Comparison of ENCODE assay signal across 1 cellular context in the genomic region with DNA sequence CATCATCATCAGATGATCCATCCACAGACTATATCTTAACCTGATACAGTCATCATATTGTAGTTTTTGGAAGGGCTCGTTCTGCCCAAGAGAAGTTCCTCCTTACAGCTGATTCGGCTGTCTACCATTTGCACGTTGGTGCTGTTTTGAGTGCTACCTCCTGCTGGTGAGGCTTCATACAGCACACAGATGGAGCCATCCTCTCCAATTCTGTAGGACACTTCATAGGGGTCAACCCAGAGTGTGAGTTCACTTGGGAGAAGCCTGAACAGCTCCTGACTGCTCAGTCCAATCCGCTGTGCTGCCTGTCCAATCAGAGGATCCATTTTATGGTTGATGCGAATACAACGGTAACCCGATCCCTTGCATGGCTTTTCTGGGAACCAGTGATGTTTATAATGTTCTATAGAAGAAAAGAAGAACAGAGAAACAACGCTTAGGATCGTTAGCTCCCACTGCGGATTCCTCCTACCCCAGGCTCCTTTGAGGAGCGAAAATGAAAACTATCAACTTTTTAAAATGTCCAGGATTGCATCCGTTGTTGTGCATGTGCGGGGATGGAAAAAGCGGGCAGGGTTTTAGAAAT.
TF ChIP-seq lines count a peak whose summit lies in the region.

No MANE protein-coding gene starts in this region.

TF ChIP-seq in K562, 482 proteins besides CTCF, POLR2A, EP300 and RAD21 (continued from another document and continues in another):
- TF ChIP-seq ZBTB40 (IDR thresholded peaks at IDR 0.05) (no peak), ZBTB40 (CRISPR knock-in tag; IDR thresholded peaks at IDR 0.05) (no peak), HMGN3 (IDR thresholded peaks at IDR 0.05; ENCODE audit: borderline replicate concordance, extremely low read depth, insufficient read length, low read depth, low read length) (no peak), CBX5 (IDR thresholded peaks at IDR 0.05; ENCODE audit: borderline replicate concordance, low read depth) (0 out of 2 replicates have a peak, but pooled peaks have one; percentile 23), ZNF384 (IDR thresholded peaks at IDR 0.05; ENCODE audit: low read depth, low read length) (peak; percentile 61; the same call in 1 of the 2 replicates), ILF3 (IDR thresholded peaks at IDR 0.05; ENCODE audit: borderline replicate concordance) (no peak), CREBBP (IDR thresholded peaks at IDR 0.05; ENCODE audit: low read depth, low read length) (no peak), ZNF77 (CRISPR knock-in tag; IDR thresholded peaks at IDR 0.05) (no peak), SRSF3 (IDR thresholded peaks at IDR 0.05; ENCODE audit: insufficient read depth, low read length) (no peak), TEAD2 (tag; IDR thresholded peaks at IDR 0.05) (no peak), CREB3L1 (IDR thresholded peaks at IDR 0.05; ENCODE audit: borderline replicate concordance, low read depth) (peak; percentile 5; the same call in 1 of the 2 replicates), HDAC1 (IDR thresholded peaks at IDR 0.05) (peak in 1 of 2 experiments; percentile 82; a peak in 2 of 4 replicates), NR2C2 (CRISPR knock-in tag; IDR thresholded peaks at IDR 0.05) (no peak), NR2C2 (tag; IDR thresholded peaks at IDR 0.05) (peak; percentile 58), NUFIP1 (IDR thresholded peaks at IDR 0.05; ENCODE audit: partially characterized antibody) (no peak), RFX5 (IDR thresholded peaks at IDR 0.05; ENCODE audit: low read depth, low read length) (no peak), SOX6 (IDR thresholded peaks at IDR 0.05) (0 out of 2 replicates have a peak, but pooled peaks have one; percentile 26), ZNF764 (CRISPR knock-in tag; IDR thresholded peaks at IDR 0.05; ENCODE audit: low read depth) (0 out of 2 replicates have a peak, but pooled peaks have one; percentile 14), TFAP4 (CRISPR knock-in tag; IDR thresholded peaks at IDR 0.05; ENCODE audit: borderline replicate concordance) (peak; percentile 97), MNT (conservative IDR thresholded peaks at IDR 0.05) (peak; percentile 32 to 86; a peak in 3 of 4 replicates), SIN3A (IDR thresholded peaks at IDR 0.05; ENCODE audit: borderline replicate concordance in 2 of 2, control insufficient read depth in 1 of 2, low read depth in 2 of 2, low read length in 2 of 2) (peak in 1 of 2 experiments; percentile 79; a peak in 2 of 4 replicates), ZBTB43 (CRISPR knock-in tag; IDR thresholded peaks at IDR 0.05) (0 out of 2 replicates have a peak, but pooled peaks have one; percentile 68), E2F1 (CRISPR knock-in tag; IDR thresholded peaks at IDR 0.05) (0 out of 2 replicates have a peak, but pooled peaks have one; percentile 26), CTBP1 (IDR thresholded peaks at IDR 0.05; ENCODE audit: borderline replicate concordance) (peak; percentile 74), LCOR (CRISPR knock-in tag; IDR thresholded peaks at IDR 0.05) (peak; percentile 65; the same call in 1 of the 2 replicates), SUPT5H (IDR thresholded peaks at IDR 0.05) (no peak), MXI1 (IDR thresholded peaks at IDR 0.05; ENCODE audit: low read depth, low read length) (peak; percentile 65; the same call in 1 of the 2 replicates)
- TF ChIP-seq, protein P1, sequence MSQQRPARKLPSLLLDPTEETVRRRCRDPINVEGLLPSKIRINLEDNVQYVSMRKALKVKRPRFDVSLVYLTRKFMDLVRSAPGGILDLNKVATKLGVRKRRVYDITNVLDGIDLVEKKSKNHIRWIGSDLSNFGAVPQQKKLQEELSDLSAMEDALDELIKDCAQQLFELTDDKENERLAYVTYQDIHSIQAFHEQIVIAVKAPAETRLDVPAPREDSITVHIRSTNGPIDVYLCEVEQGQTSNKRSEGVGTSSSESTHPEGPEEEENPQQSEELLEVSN (IDR thresholded peaks at IDR 0.05; ENCODE audit: borderline replicate concordance in 1 of 2, extremely low read depth in 1 of 2, insufficient read depth in 1 of 2, insufficient read length in 1 of 2, low read depth in 1 of 2, low read length in 1 of 2, poor library complexity in 1 of 2, severe bottlenecking in 1 of 2) = no peak
- TF ChIP-seq, protein P2, sequence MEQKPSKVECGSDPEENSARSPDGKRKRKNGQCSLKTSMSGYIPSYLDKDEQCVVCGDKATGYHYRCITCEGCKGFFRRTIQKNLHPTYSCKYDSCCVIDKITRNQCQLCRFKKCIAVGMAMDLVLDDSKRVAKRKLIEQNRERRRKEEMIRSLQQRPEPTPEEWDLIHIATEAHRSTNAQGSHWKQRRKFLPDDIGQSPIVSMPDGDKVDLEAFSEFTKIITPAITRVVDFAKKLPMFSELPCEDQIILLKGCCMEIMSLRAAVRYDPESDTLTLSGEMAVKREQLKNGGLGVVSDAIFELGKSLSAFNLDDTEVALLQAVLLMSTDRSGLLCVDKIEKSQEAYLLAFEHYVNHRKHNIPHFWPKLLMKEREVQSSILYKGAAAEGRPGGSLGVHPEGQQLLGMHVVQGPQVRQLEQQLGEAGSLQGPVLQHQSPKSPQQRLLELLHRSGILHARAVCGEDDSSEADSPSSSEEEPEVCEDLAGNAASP (IDR thresholded peaks at IDR 0.05) = no peak
- TF ChIP-seq, protein P3, sequence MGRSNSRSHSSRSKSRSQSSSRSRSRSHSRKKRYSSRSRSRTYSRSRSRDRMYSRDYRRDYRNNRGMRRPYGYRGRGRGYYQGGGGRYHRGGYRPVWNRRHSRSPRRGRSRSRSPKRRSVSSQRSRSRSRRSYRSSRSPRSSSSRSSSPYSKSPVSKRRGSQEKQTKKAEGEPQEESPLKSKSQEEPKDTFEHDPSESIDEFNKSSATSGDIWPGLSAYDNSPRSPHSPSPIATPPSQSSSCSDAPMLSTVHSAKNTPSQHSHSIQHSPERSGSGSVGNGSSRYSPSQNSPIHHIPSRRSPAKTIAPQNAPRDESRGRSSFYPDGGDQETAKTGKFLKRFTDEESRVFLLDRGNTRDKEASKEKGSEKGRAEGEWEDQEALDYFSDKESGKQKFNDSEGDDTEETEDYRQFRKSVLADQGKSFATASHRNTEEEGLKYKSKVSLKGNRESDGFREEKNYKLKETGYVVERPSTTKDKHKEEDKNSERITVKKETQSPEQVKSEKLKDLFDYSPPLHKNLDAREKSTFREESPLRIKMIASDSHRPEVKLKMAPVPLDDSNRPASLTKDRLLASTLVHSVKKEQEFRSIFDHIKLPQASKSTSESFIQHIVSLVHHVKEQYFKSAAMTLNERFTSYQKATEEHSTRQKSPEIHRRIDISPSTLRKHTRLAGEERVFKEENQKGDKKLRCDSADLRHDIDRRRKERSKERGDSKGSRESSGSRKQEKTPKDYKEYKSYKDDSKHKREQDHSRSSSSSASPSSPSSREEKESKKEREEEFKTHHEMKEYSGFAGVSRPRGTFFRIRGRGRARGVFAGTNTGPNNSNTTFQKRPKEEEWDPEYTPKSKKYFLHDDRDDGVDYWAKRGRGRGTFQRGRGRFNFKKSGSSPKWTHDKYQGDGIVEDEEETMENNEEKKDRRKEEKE (IDR thresholded peaks at IDR 0.05; ENCODE audit: borderline replicate concordance in 1 of 2, control insufficient read depth in 1 of 2, low read depth in 2 of 2, low read length in 1 of 2) = 0 out of 4 replicates have a peak, but pooled peaks of 1 of the 2 experiments have one; percentile 31
